16 cellular contexts compared by ENCODE assay signal in genomic region chr11:62108971-62109391, GRCh38. TPM values are rescaled to one million over a fixed set of nuclear protein-coding genes. Genes with fewer than 3 reads are reported as not detected.
DNase-seq lines count a peak whose midpoint lies in the region; ATAC-seq and TF ChIP-seq lines count a peak whose summit lies in the region.
"Had no signal": no experiment of that assay in that cellular context is flagged by ENCODE, and none has a peak within 500 bp of the region (broad histone marks: within the 10 kb centered on the region; RNA-seq: fewer than 3 reads in every experiment).

No MANE protein-coding gene starts in this region.

- H3K27me3 ChIP-seq in HL-60 (ENCODE audit: insufficient read depth, poor library complexity, severe bottlenecking), result peaks cover 17% of the 10 kb centered on the region
- no peaks in the 10 kb centered on the region for H3K27me3 ChIP-seq in osteoblast (ENCODE audit: insufficient read depth, low read length)

- H3K36me3 ChIP-seq in osteoblast (ENCODE audit: insufficient read depth, low read length), result no peaks in the 10 kb centered on the region
- H3K36me3 ChIP-seq: left ventricle myocardium inferior had no signal

- H3K4me3 Mint-ChIP-seq in T-helper 2 cell treated with Interferon-gamma antibody and Interleukin-4, amounts not matched to agents 5 μg/mL and 100 μg/mL, for 36 hours, result no peak overlapping the region
- H3K4me3 Mint-ChIP-seq: CD8-positive, alpha-beta T cell; central memory CD8-positive, alpha-beta T cell had no signal

- DNase-seq in HL-60 (ENCODE audit: low read depth in 1 of 2, low spot score in 1 of 2), result peak; percentile 30 to 79
- DNase-seq in RPMI7951 (ENCODE audit: low read depth), result peak; percentile 57
- peak; percentile 61 for DNase-seq in dermis blood vessel endothelial cell
- peak; percentile 81 for DNase-seq in osteoblast (ENCODE audit: insufficient read length, low spot score, missing footprints)
- no peak for DNase-seq in T-helper 2 cell treated with Interferon-gamma antibody and Interleukin-4, amounts not matched to agents 5 μg/mL and 100 μg/mL, for 36 hours (ENCODE audit: low spot score)
- DNase-seq in NK-92 (lab: John Stamatoyannopoulos, UW; ENCODE audit: unreplicated experiment), result no peak
- no peak for DNase-seq in NCI-H2081 treated with DMSO at 0.1 percent for 48 hours (lab: John Stamatoyannopoulos, UW)
- DNase-seq: activated naive CD4-positive, alpha-beta T cell; CD8-positive, alpha-beta T cell; GDM1; left ventricle myocardium inferior; NCI-H2029; NCI-H748 treated with DMSO at 0.1 percent for 48 hours; stimulated activated naive CD8-positive, alpha-beta T cell treated with anti-CD3 and anti-CD28 coated beads, Interleukin-15, Interleukin-2, amounts not matched to agents 100 U/mL and 50 U/mL, for 24 hours had no signal

- peaks cover 4% of the 10 kb centered on the region for H3K9me3 Mint-ChIP-seq in T-helper 2 cell treated with Interferon-gamma antibody and Interleukin-4, amounts not matched to agents 5 μg/mL and 100 μg/mL, for 36 hours
- H3K9me3 Mint-ChIP-seq: CD8-positive, alpha-beta T cell; central memory CD8-positive, alpha-beta T cell had no signal

- no peak overlapping the region for H2AFZ ChIP-seq in osteoblast (ENCODE audit: low read length)

- no peaks in the 10 kb centered on the region for H3K9me3 ChIP-seq in osteoblast (ENCODE audit: low read depth, low read length)
- H3K9me3 ChIP-seq: left ventricle myocardium inferior had no signal

- no peaks in the 10 kb centered on the region for H4K20me1 ChIP-seq in osteoblast (ENCODE audit: insufficient read depth, low read length)

- H3K4me1 ChIP-seq in osteoblast (ENCODE audit: insufficient read depth, low read length), result peaks cover 32% of the 10 kb centered on the region

- TF ChIP-seq CTCF in HL-60 (IDR thresholded peaks at IDR 0.05; ENCODE audit: insufficient read depth, low read length), result no peak
- TF ChIP-seq CTCF in osteoblast (IDR thresholded peaks at IDR 0.05; ENCODE audit: extremely low read depth, low read depth, low read length), result no peak

- ATAC-seq in GM18868 (IDR thresholded peaks at IDR 0.05; ENCODE audit: unreplicated experiment), result no peak
- ATAC-seq: CD8-positive, alpha-beta T cell; stimulated activated naive CD8-positive, alpha-beta T cell treated with anti-CD3 and anti-CD28 coated beads, Interleukin-15, Interleukin-2, amounts not matched to agents 100 U/mL and 50 U/mL, for 24 hours had no signal

- peaks cover 16% of the 10 kb centered on the region for H3K4me1 Mint-ChIP-seq in T-helper 2 cell treated with Interferon-gamma antibody and Interleukin-4, amounts not matched to agents 5 μg/mL and 100 μg/mL, for 36 hours (ENCODE audit: low read depth)

- H3K79me2 ChIP-seq in osteoblast (ENCODE audit: insufficient read depth, low read length), result no peaks in the 10 kb centered on the region

- H3K4me3 ChIP-seq in HL-60 (replicated peaks; ENCODE audit: insufficient read depth, low read length) (no peak overlapping the region), osteoblast (ENCODE audit: insufficient read depth, low read length) (no peak overlapping the region)
- H3K4me3 ChIP-seq: left ventricle myocardium inferior had no signal

- peak overlapping the region; percentile 13 for H3K4me2 ChIP-seq in osteoblast (ENCODE audit: insufficient read depth, low read length)

- H3K36me3 Mint-ChIP-seq in T-helper 2 cell treated with Interferon-gamma antibody and Interleukin-4, amounts not matched to agents 5 μg/mL and 100 μg/mL, for 36 hours (ENCODE audit: low read depth), result no peaks in the 10 kb centered on the region
- H3K36me3 Mint-ChIP-seq: CD8-positive, alpha-beta T cell had no signal

- H3K27ac Mint-ChIP-seq in T-helper 2 cell treated with Interferon-gamma antibody and Interleukin-4, amounts not matched to agents 5 μg/mL and 100 μg/mL, for 36 hours, result no peak overlapping the region
- H3K27ac Mint-ChIP-seq: CD8-positive, alpha-beta T cell had no signal

- H3K27ac ChIP-seq in HL-60 (replicated peaks) (no peak overlapping the region), osteoblast (ENCODE audit: low read depth, low read length) (no peak overlapping the region)
- H3K27ac ChIP-seq: left ventricle myocardium inferior had no signal

- peaks cover 3% of the 10 kb centered on the region for H3K27me3 Mint-ChIP-seq in T-helper 2 cell treated with Interferon-gamma antibody and Interleukin-4, amounts not matched to agents 5 μg/mL and 100 μg/mL, for 36 hours (ENCODE audit: low read depth)
- H3K27me3 Mint-ChIP-seq: central memory CD8-positive, alpha-beta T cell had no signal

RNA-seq across cellular contexts. Expression of gene INCENP, which starts 14.8 kb away (rescaled TPM):
- 89.0 and 105 TPM in 2 replicates for total RNA-seq in RPMI7951 (2014; rRNA removed; shearing (Covaris generic))
- 17.0 and 51.2 TPM in 2 replicates for total RNA-seq in dermis blood vessel endothelial cell
- total RNA-seq in osteoblast, result 8.7 and 13.8 TPM in 2 replicates

Comparison
In these comparisons a context has a peak if more than half of its experiments do, and no peak if none do; other contexts are left out.
1. DNase-seq: peak in HL-60 (2 of 2), RPMI7951 (single experiment), dermis blood vessel endothelial cell (single experiment) and osteoblast (single experiment); none in T-helper 2 cell treated with Interferon-gamma antibody and Interleukin-4, amounts not matched to agents 5 μg/mL and 100 μg/mL, for 36 hours (single experiment), NK-92 (single experiment) and NCI-H2081 treated with DMSO at 0.1 percent for 48 hours (single experiment).